ENCODE assay signal across 1 cellular context in genomic region chr20:34514897-34515483, GRCh38.
TF ChIP-seq lines count a peak whose summit lies in the region.

No MANE protein-coding gene starts in this region.

TF ChIP-seq in HepG2, 621 proteins besides CTCF, POLR2A, EP300 and RAD21 (continued from another document and continues in another):
- TF ChIP-seq CREBL2 (CRISPR knock-in tag; IDR thresholded peaks at IDR 0.05; ENCODE audit: borderline replicate concordance) (no peak), TOPORS (CRISPR knock-in tag; IDR thresholded peaks at IDR 0.05) (no peak), DPF2 (CRISPR knock-in tag; IDR thresholded peaks at IDR 0.05; ENCODE audit: borderline replicate concordance, low read depth) (no peak), CBX1 (IDR thresholded peaks at IDR 0.05; ENCODE audit: low read depth) (no peak), ZBTB49 (CRISPR knock-in tag; IDR thresholded peaks at IDR 0.05; ENCODE audit: borderline replicate concordance) (0 out of 2 replicates have a peak, but pooled peaks have one; percentile 63), SCMH1 (CRISPR knock-in tag; IDR thresholded peaks at IDR 0.05; ENCODE audit: borderline replicate concordance) (no peak), SMARCC2 (IDR thresholded peaks at IDR 0.05) (no peak), KAT7 (CRISPR knock-in tag; IDR thresholded peaks at IDR 0.05; ENCODE audit: borderline replicate concordance) (no peak), ELK4 (CRISPR knock-in tag; IDR thresholded peaks at IDR 0.05; ENCODE audit: borderline replicate concordance) (no peak), ZBTB20 (CRISPR knock-in tag; IDR thresholded peaks at IDR 0.05; ENCODE audit: borderline replicate concordance, low read depth) (no peak), ZNF790 (CRISPR knock-in tag; IDR thresholded peaks at IDR 0.05; ENCODE audit: borderline replicate concordance) (no peak), TEAD2 (CRISPR knock-in tag; IDR thresholded peaks at IDR 0.05) (no peak), CREM (IDR thresholded peaks at IDR 0.05) (no peak; the same call in 1 of the 2 replicates), CREM (CRISPR knock-in tag; IDR thresholded peaks at IDR 0.05) (no peak), ZC3H4 (CRISPR knock-in tag; IDR thresholded peaks at IDR 0.05; ENCODE audit: borderline replicate concordance) (no peak), ZSCAN30 (CRISPR knock-in tag; IDR thresholded peaks at IDR 0.05) (no peak), REPIN1 (CRISPR knock-in tag; IDR thresholded peaks at IDR 0.05; ENCODE audit: borderline replicate concordance, low read depth) (no peak), ZNF160 (CRISPR knock-in tag; IDR thresholded peaks at IDR 0.05) (no peak), YEATS2 (CRISPR knock-in tag; IDR thresholded peaks at IDR 0.05; ENCODE audit: borderline replicate concordance) (no peak), MTERF4 (CRISPR knock-in tag; IDR thresholded peaks at IDR 0.05) (no peak; the same call in 1 of the 2 replicates), JDP2 (CRISPR knock-in tag; IDR thresholded peaks at IDR 0.05; ENCODE audit: borderline replicate concordance) (no peak), MATR3 (CRISPR knock-in tag; IDR thresholded peaks at IDR 0.05) (no peak), KDM6A (CRISPR knock-in tag; IDR thresholded peaks at IDR 0.05; ENCODE audit: low read depth) (0 out of 2 replicates have a peak, but pooled peaks have one; percentile 44), SNAI1 (CRISPR knock-in tag; IDR thresholded peaks at IDR 0.05; ENCODE audit: borderline replicate concordance) (no peak), ZNF567 (CRISPR knock-in tag; IDR thresholded peaks at IDR 0.05; ENCODE audit: borderline replicate concordance) (no peak; the same call in 1 of the 2 replicates), ZFY (CRISPR knock-in tag; IDR thresholded peaks at IDR 0.05) (peak; percentile 65), HINFP (CRISPR knock-in tag; IDR thresholded peaks at IDR 0.05; ENCODE audit: low read depth) (peak; percentile 92)
- TF ChIP-seq, protein P1, sequence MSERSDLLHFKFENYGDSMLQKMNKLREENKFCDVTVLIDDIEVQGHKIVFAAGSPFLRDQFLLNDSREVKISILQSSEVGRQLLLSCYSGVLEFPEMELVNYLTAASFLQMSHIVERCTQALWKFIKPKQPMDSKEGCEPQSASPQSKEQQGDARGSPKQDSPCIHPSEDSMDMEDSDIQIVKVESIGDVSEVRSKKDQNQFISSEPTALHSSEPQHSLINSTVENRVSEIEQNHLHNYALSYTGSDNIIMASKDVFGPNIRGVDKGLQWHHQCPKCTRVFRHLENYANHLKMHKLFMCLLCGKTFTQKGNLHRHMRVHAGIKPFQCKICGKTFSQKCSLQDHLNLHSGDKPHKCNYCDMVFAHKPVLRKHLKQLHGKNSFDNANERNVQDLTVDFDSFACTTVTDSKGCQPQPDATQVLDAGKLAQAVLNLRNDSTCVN (CRISPR knock-in tag; IDR thresholded peaks at IDR 0.05; ENCODE audit: borderline replicate concordance) = no peak
- TF ChIP-seq, protein P2, sequence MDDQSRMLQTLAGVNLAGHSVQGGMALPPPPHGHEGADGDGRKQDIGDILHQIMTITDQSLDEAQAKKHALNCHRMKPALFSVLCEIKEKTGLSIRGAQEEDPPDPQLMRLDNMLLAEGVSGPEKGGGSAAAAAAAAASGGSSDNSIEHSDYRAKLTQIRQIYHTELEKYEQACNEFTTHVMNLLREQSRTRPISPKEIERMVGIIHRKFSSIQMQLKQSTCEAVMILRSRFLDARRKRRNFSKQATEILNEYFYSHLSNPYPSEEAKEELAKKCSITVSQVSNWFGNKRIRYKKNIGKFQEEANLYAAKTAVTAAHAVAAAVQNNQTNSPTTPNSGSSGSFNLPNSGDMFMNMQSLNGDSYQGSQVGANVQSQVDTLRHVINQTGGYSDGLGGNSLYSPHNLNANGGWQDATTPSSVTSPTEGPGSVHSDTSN (CRISPR knock-in tag; IDR thresholded peaks at IDR 0.05; ENCODE audit: borderline replicate concordance) = no peak
- TF ChIP-seq, protein P3, sequence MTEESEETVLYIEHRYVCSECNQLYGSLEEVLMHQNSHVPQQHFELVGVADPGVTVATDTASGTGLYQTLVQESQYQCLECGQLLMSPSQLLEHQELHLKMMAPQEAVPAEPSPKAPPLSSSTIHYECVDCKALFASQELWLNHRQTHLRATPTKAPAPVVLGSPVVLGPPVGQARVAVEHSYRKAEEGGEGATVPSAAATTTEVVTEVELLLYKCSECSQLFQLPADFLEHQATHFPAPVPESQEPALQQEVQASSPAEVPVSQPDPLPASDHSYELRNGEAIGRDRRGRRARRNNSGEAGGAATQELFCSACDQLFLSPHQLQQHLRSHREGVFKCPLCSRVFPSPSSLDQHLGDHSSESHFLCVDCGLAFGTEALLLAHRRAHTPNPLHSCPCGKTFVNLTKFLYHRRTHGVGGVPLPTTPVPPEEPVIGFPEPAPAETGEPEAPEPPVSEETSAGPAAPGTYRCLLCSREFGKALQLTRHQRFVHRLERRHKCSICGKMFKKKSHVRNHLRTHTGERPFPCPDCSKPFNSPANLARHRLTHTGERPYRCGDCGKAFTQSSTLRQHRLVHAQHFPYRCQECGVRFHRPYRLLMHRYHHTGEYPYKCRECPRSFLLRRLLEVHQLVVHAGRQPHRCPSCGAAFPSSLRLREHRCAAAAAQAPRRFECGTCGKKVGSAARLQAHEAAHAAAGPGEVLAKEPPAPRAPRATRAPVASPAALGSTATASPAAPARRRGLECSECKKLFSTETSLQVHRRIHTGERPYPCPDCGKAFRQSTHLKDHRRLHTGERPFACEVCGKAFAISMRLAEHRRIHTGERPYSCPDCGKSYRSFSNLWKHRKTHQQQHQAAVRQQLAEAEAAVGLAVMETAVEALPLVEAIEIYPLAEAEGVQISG (CRISPR knock-in tag; IDR thresholded peaks at IDR 0.05) = no peak
- TF ChIP-seq, protein P4, sequence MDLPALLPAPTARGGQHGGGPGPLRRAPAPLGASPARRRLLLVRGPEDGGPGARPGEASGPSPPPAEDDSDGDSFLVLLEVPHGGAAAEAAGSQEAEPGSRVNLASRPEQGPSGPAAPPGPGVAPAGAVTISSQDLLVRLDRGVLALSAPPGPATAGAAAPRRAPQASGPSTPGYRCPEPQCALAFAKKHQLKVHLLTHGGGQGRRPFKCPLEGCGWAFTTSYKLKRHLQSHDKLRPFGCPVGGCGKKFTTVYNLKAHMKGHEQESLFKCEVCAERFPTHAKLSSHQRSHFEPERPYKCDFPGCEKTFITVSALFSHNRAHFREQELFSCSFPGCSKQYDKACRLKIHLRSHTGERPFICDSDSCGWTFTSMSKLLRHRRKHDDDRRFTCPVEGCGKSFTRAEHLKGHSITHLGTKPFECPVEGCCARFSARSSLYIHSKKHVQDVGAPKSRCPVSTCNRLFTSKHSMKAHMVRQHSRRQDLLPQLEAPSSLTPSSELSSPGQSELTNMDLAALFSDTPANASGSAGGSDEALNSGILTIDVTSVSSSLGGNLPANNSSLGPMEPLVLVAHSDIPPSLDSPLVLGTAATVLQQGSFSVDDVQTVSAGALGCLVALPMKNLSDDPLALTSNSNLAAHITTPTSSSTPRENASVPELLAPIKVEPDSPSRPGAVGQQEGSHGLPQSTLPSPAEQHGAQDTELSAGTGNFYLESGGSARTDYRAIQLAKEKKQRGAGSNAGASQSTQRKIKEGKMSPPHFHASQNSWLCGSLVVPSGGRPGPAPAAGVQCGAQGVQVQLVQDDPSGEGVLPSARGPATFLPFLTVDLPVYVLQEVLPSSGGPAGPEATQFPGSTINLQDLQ (CRISPR knock-in tag; IDR thresholded peaks at IDR 0.05) = no peak
- TF ChIP-seq, protein P5, sequence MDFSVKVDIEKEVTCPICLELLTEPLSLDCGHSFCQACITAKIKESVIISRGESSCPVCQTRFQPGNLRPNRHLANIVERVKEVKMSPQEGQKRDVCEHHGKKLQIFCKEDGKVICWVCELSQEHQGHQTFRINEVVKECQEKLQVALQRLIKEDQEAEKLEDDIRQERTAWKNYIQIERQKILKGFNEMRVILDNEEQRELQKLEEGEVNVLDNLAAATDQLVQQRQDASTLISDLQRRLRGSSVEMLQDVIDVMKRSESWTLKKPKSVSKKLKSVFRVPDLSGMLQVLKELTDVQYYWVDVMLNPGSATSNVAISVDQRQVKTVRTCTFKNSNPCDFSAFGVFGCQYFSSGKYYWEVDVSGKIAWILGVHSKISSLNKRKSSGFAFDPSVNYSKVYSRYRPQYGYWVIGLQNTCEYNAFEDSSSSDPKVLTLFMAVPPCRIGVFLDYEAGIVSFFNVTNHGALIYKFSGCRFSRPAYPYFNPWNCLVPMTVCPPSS (IDR thresholded peaks at IDR 0.05) = no peak
- TF ChIP-seq, protein P6, sequence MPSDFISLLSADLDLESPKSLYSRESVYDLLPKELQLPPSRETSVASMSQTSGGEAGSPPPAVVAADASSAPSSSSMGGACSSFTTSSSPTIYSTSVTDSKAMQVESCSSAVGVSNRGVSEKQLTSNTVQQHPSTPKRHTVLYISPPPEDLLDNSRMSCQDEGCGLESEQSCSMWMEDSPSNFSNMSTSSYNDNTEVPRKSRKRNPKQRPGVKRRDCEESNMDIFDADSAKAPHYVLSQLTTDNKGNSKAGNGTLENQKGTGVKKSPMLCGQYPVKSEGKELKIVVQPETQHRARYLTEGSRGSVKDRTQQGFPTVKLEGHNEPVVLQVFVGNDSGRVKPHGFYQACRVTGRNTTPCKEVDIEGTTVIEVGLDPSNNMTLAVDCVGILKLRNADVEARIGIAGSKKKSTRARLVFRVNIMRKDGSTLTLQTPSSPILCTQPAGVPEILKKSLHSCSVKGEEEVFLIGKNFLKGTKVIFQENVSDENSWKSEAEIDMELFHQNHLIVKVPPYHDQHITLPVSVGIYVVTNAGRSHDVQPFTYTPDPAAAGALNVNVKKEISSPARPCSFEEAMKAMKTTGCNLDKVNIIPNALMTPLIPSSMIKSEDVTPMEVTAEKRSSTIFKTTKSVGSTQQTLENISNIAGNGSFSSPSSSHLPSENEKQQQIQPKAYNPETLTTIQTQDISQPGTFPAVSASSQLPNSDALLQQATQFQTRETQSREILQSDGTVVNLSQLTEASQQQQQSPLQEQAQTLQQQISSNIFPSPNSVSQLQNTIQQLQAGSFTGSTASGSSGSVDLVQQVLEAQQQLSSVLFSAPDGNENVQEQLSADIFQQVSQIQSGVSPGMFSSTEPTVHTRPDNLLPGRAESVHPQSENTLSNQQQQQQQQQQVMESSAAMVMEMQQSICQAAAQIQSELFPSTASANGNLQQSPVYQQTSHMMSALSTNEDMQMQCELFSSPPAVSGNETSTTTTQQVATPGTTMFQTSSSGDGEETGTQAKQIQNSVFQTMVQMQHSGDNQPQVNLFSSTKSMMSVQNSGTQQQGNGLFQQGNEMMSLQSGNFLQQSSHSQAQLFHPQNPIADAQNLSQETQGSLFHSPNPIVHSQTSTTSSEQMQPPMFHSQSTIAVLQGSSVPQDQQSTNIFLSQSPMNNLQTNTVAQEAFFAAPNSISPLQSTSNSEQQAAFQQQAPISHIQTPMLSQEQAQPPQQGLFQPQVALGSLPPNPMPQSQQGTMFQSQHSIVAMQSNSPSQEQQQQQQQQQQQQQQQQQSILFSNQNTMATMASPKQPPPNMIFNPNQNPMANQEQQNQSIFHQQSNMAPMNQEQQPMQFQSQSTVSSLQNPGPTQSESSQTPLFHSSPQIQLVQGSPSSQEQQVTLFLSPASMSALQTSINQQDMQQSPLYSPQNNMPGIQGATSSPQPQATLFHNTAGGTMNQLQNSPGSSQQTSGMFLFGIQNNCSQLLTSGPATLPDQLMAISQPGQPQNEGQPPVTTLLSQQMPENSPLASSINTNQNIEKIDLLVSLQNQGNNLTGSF (CRISPR knock-in tag; IDR thresholded peaks at IDR 0.05) = no peak
